19 cellular contexts compared by ENCODE assay signal in genomic region chr2:133271105-133271504, GRCh38.
DNase-seq lines count a peak whose midpoint lies in the region; TF ChIP-seq lines count a peak whose summit lies in the region.
"Had no signal": no experiment of that assay in that cellular context is flagged by ENCODE, and none has a peak within 500 bp of the region (broad histone marks: within the 10 kb centered on the region; RNA-seq: fewer than 3 reads in every experiment).

No MANE protein-coding gene starts in this region.

- H3K9ac ChIP-seq in fibroblast of lung (ENCODE audit: insufficient read depth, low read length) = no peak overlapping the region

- TF ChIP-seq CTCF in LNCaP clone FGC (IDR thresholded peaks at IDR 0.05; ENCODE audit: control insufficient read depth, extremely low read depth, insufficient read depth) (no peak), fibroblast of lung (conservative IDR thresholded peaks at IDR 0.05 in 1 of 2, IDR thresholded peaks at IDR 0.05 in 1 of 2; ENCODE audit: low read depth in 1 of 2, low read length in 2 of 2) (no peak)

- H3K9me3 ChIP-seq in fibroblast of lung (ENCODE audit: control insufficient read depth, insufficient read depth, low read depth, low read length) = no peaks in the 10 kb centered on the region

- peak; percentile 68 for DNase-seq in LNCaP clone FGC (ENCODE audit: low read depth)
- peak; percentile 43 for DNase-seq in SHP77 treated with DMSO at 0.1 percent for 48 hours (lab: John Stamatoyannopoulos, UW)
- peak; percentile 15 to 77 for DNase-seq in fibroblast of lung (ENCODE audit: low read depth in 2 of 2)
- peak; percentile 9 for DNase-seq in smooth muscle cell of the brain vasculature (ENCODE audit: low read depth, low spot score)
- no peak for DNase-seq in kidney glomerular epithelial cell (lab: John Stamatoyannopoulos, UW)
- no peak for DNase-seq in posterior vena cava (ENCODE audit: low spot score)
- DNase-seq in NCI-H1417 treated with DMSO at 0.1 percent for 48 hours (lab: John Stamatoyannopoulos, UW) = no peak
- DNase-seq: HFFc6, KBM-7, NCI-H1092, NCI-H146, NCI-H2081, NCI-H446, NCI-H526, Right ventricle myocardium superior, SW 1271 had no signal

- H3K27ac ChIP-seq in fibroblast of lung (ENCODE audit: insufficient read depth, low read length) = no peak overlapping the region
- H3K27ac ChIP-seq: C4-2B, HL-60, SK-N-MC had no signal

- peaks cover 1% of the 10 kb centered on the region for H3K4me1 ChIP-seq in fibroblast of lung (ENCODE audit: control insufficient read depth, extremely low read depth, insufficient read depth, low read length)

- H2AFZ ChIP-seq in fibroblast of lung (ENCODE audit: low read length) = no peak overlapping the region

- H3K27me3 ChIP-seq in fibroblast of lung (ENCODE audit: control insufficient read depth, insufficient read depth, low read length) = no peaks in the 10 kb centered on the region

- H3K4me3 ChIP-seq in LNCaP clone FGC (ENCODE audit: low read depth, low read length) (no peak overlapping the region), fibroblast of lung (replicated peaks in 1 of 4; ENCODE audit: control extremely low read depth in 1 of 4, insufficient read depth in 1 of 4, low read depth in 3 of 4, low read length in 4 of 4) (no peak overlapping the region)
- H3K4me3 ChIP-seq: SK-N-MC had no signal

- H3K4me2 ChIP-seq in fibroblast of lung (ENCODE audit: extremely low read depth, insufficient read depth, low read length) = no peak overlapping the region

- no peaks in the 10 kb centered on the region for H4K20me1 ChIP-seq in fibroblast of lung (ENCODE audit: control insufficient read depth, extremely low read depth, insufficient read depth, low read length)

- no peaks in the 10 kb centered on the region for H3K36me3 ChIP-seq in fibroblast of lung (ENCODE audit: control insufficient read depth, insufficient read depth, low read length)

- H3K79me2 ChIP-seq in fibroblast of lung (ENCODE audit: control insufficient read depth, insufficient read depth, low read length) = no peaks in the 10 kb centered on the region

- intact Hi-C loops in posterior vena cava (cut with DNase I) = no loop called here

Comparison
In these comparisons a context has a peak if more than half of its experiments do, and no peak if none do; other contexts are left out.
1. DNase-seq: peak in LNCaP clone FGC (single experiment), SHP77 treated with DMSO at 0.1 percent for 48 hours (single experiment), fibroblast of lung (2 of 2) and smooth muscle cell of the brain vasculature (single experiment); none in kidney glomerular epithelial cell (single experiment), posterior vena cava (single experiment) and NCI-H1417 treated with DMSO at 0.1 percent for 48 hours (single experiment).